13 cellular contexts compared by ENCODE assay signal in the genomic region with DNA sequence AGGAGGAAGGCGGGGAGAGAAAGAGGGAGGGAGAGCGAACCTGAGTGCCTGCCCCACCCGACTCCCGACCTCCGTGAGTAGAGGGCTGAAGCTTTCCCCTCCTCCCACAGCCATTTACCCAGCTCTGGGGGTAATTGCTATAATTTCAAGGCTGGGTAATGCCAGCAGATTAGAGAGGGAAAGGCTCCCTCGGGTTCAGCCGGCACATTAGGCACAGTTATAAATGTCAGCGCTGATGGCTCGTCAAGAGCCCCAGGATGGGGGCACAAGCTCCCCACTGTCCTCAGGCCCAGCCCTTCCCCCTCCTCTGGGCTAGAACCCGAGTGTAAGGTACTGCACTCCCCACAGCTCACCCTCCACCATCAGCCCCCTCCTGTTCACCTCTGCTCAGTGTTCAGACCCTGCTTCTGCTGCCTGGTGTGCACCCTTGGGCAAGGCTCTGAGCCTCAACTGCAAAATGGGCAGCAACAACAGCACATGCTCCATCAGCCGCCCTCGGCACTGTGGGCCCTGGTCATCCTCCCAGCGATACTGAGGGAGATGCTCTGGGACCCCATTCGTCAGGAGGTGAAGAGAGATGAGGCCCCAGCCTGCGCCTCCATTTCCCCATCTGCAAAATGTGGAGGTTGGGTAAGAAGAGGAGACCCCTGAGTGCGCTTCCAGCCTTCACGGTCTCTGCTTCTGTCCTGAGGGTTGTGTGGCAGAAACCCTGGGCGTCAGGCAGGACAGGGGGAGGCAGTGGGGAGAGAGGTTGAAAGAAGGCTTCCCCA.
"Had no signal": no experiment of that assay in that cellular context is flagged by ENCODE, and none has a peak within 500 bp of the region (broad histone marks: within the 10 kb centered on the region; RNA-seq: fewer than 3 reads in every experiment).

No MANE protein-coding gene starts in this region.

- H3K27ac Mint-ChIP-seq: activated CD4-positive, alpha-beta memory T cell treated with anti-CD3 and anti-CD28 coated beads for 36 hours; activated naive CD8-positive, alpha-beta T cell had no signal

- H3K9me3 ChIP-seq: lower lobe of right lung, stomach, uterus had no signal

- H3K4me1 ChIP-seq: uterus had no signal

- H3K27me3 ChIP-seq: uterus had no signal

- DNase-seq: activated CD4-positive, alpha-beta memory T cell treated with anti-CD3 and anti-CD28 coated beads for 36 hours; activated gamma-delta T cell; activated T-cell treated with anti-CD3 and anti-CD28 coated beads, Interleukin-2, amount 50 U/mL, for 48 hours; cerebellar nuclear complex; dermis blood vessel endothelial cell; lower lobe of right lung; naive B cell; occipital lobe; stomach; T1000; uterus had no signal

- H3K27ac ChIP-seq: lower lobe of right lung, uterus, VCaP had no signal

- H3K4me3 ChIP-seq: lower lobe of right lung, stomach, uterus had no signal

- ATAC-seq: lower lobe of right lung had no signal

- H3K4me1 Mint-ChIP-seq: naive B cell had no signal

- H3K36me3 ChIP-seq: lower lobe of right lung, stomach, uterus had no signal

- H3K36me3 Mint-ChIP-seq: activated CD4-positive, alpha-beta memory T cell treated with anti-CD3 and anti-CD28 coated beads for 36 hours; activated naive CD8-positive, alpha-beta T cell; naive B cell had no signal

- H3K9me3 Mint-ChIP-seq: activated CD4-positive, alpha-beta memory T cell treated with anti-CD3 and anti-CD28 coated beads for 36 hours; naive B cell had no signal

- H3K4me3 Mint-ChIP-seq: activated CD4-positive, alpha-beta memory T cell treated with anti-CD3 and anti-CD28 coated beads for 36 hours; activated naive CD8-positive, alpha-beta T cell; naive B cell had no signal
